24 cellular contexts compared by ENCODE assay signal in genomic region chr1:239757711-239758110, GRCh38.
"Had no signal": no experiment of that assay in that cellular context is flagged by ENCODE, and none has a peak within 500 bp of the region (broad histone marks: within the 10 kb centered on the region; RNA-seq: fewer than 3 reads in every experiment).

No MANE protein-coding gene starts in this region.

- H3K79me2 ChIP-seq: parathyroid adenoma had no signal

- H3K4me1 ChIP-seq: parathyroid adenoma, tibial nerve, uterus had no signal

- ATAC-seq: left lobe of liver; natural killer cell treated with Interleukin-12 subunit alpha and Interleukin-12 subunit beta and Interleukin-15 and Interleukin-18, amount 100 ng/mL, for 72 hours had no signal

- FAIRE-seq: frontal cortex had no signal

- H3K4me1 Mint-ChIP-seq: activated B cell treated with CpG ODN at 0.5 μM for 24 hours had no signal

- H3K36me3 Mint-ChIP-seq: activated CD4-positive, alpha-beta memory T cell treated with anti-CD3 and anti-CD28 coated beads for 36 hours; activated naive CD8-positive, alpha-beta T cell; mesothelial cell of epicardium; natural killer cell treated with Interleukin-12 subunit alpha and Interleukin-12 subunit beta and Interleukin-15 and Interleukin-18, amount 100 ng/mL, for 72 hours had no signal

- H3K4me3 Mint-ChIP-seq: activated B cell treated with CpG ODN at 0.5 μM for 24 hours; activated CD4-positive, alpha-beta memory T cell treated with anti-CD3 and anti-CD28 coated beads for 36 hours; activated naive CD8-positive, alpha-beta T cell; activated T-helper 1 cell treated with anti-CD3 and anti-CD28 coated beads, Interleukin-12 subunit alpha, Interleukin-12 subunit beta, Interleukin-2, Interleukin-4 antibody, amounts not matched to agents 30 ng/mL and 10 ng/mL and 1 ng/mL, durations not matched to agents 14 hours and 24 hours and 36 hours; endodermal cell; mesothelial cell of epicardium; natural killer cell treated with Interleukin-12 subunit alpha and Interleukin-12 subunit beta and Interleukin-15 and Interleukin-18, amount 100 ng/mL, for 72 hours; T-helper 2 cell treated with Interferon-gamma antibody and Interleukin-4, amounts not matched to agents 5 μg/mL and 100 μg/mL, for 36 hours had no signal

- H3K27ac Mint-ChIP-seq: activated B cell treated with CpG ODN at 0.5 μM for 24 hours; activated CD4-positive, alpha-beta memory T cell treated with anti-CD3 and anti-CD28 coated beads for 36 hours; activated naive CD8-positive, alpha-beta T cell; activated T-helper 1 cell treated with anti-CD3 and anti-CD28 coated beads, Interleukin-12 subunit alpha, Interleukin-12 subunit beta, Interleukin-2, Interleukin-4 antibody, amounts not matched to agents 30 ng/mL and 10 ng/mL and 1 ng/mL, durations not matched to agents 14 hours and 24 hours and 36 hours; endodermal cell; mesothelial cell of epicardium; natural killer cell treated with Interleukin-12 subunit alpha and Interleukin-12 subunit beta and Interleukin-15 and Interleukin-18, amount 100 ng/mL, for 72 hours; T-helper 2 cell treated with Interferon-gamma antibody and Interleukin-4, amounts not matched to agents 5 μg/mL and 100 μg/mL, for 36 hours had no signal

- H3K27me3 Mint-ChIP-seq: activated B cell treated with CpG ODN at 0.5 μM for 24 hours; activated CD4-positive, alpha-beta memory T cell treated with anti-CD3 and anti-CD28 coated beads for 36 hours; activated naive CD8-positive, alpha-beta T cell had no signal

- H3K4me3 ChIP-seq: dorsolateral prefrontal cortex, lung, tibial nerve, uterus had no signal

- H3K27me3 ChIP-seq: neutrophil, tibial nerve, uterus had no signal

- H3K9ac ChIP-seq: parathyroid adenoma had no signal

- H3K9me3 Mint-ChIP-seq: activated CD4-positive, alpha-beta memory T cell treated with anti-CD3 and anti-CD28 coated beads for 36 hours; activated T-helper 1 cell treated with anti-CD3 and anti-CD28 coated beads, Interleukin-12 subunit alpha, Interleukin-12 subunit beta, Interleukin-2, Interleukin-4 antibody, amounts not matched to agents 30 ng/mL and 10 ng/mL and 1 ng/mL, durations not matched to agents 14 hours and 24 hours and 36 hours; endodermal cell; mesothelial cell of epicardium; T-helper 2 cell treated with Interferon-gamma antibody and Interleukin-4, amounts not matched to agents 5 μg/mL and 100 μg/mL, for 36 hours had no signal

- DNase-seq: activated B cell treated with CpG ODN at 0.5 μM for 24 hours; activated CD4-positive, alpha-beta memory T cell treated with anti-CD3 and anti-CD28 coated beads for 36 hours; activated CD4-positive, alpha-beta T cell treated with anti-CD3 and anti-CD28 coated beads for 4 hours; activated T-cell treated with anti-CD3 and anti-CD28 coated beads for 4 hours; caudate nucleus; dorsolateral prefrontal cortex; endodermal cell; erythroblast; hypothalamus; islet precursor cell; stimulated activated naive CD4-positive, alpha-beta T cell; substantia nigra; uterus had no signal

- H2AFZ ChIP-seq: parathyroid adenoma had no signal

- H3K27ac ChIP-seq: neutrophil, parathyroid adenoma, tibial nerve, uterus had no signal

- H3K36me3 ChIP-seq: neutrophil, tibial nerve, uterus had no signal

- H3K9me3 ChIP-seq: neutrophil, tibial nerve, uterus had no signal
